Comparison of ENCODE assay signal across 8 cellular contexts in the genomic region with DNA sequence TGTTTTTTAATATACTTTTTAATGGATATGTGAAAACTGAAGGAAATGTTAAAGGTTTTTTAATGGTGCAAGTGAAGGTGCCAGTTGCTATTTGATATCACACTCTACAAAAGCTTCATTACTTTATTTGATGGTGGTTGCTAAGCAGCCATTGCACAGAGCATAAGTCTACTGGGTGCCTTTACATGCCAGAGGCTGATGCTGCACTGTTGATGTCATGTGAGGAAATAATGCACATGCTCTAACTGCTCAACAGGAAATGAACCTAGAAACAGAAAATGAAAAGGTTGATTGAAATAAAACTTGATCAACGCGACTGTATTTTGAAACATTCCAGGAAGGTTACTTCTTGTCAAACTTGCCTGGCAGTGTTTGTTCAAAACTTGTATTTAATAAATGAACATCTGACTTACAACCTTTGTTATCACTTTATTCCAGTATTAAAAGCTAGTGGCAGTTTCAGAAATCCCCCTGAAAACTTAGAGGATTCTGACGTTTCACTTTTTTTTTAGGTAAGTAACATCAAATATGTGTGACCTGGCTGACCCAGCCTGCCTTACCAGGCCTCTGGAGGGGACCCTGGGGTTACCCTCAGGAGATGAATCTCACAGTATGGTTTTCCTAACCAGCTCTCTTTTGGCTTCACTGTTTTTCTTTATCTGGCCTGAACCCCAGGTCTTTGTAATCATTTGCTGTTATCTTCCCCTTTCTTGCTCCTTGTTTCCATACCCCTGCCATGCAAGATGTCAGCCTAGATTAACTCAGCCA. TPM values are rescaled to one million over a fixed set of nuclear protein-coding genes. Genes with fewer than 3 reads are reported as not detected.
A peak's percentile ranks its signal among the peaks of the same experiment; 100 is the strongest.
DNase-seq lines count a peak whose midpoint lies in the region; ATAC-seq and TF ChIP-seq lines count a peak whose summit lies in the region.

No MANE protein-coding gene starts in this region.

- H3K4me3 ChIP-seq in PC-3 (ENCODE audit: low read length): no peak overlapping the region

- H3K27me3 Mint-ChIP-seq in activated CD4-positive, alpha-beta T cell treated with anti-CD3 and anti-CD28 coated beads, Interleukin-2, amount 10 ng/mL, durations not matched to agents 7 days and 5 days: no peaks in the 10 kb centered on the region

- H3K9me3 ChIP-seq in PC-3 (ENCODE audit: low read length): no peaks in the 10 kb centered on the region

- H3K4me2 ChIP-seq in PC-3 (ENCODE audit: low read length): no peak overlapping the region

- intact Hi-C loops in sciatic nerve (cut with DNase I): loop anchor here (10.0 kb wide), 1 partner anchor 86 kb away; no protein-coding TSS in a partner anchor
- intact Hi-C loops in PC-3 (cut with micrococcal nuclease): no loop called here

- no peak for TF ChIP-seq CTCF in PC-3 (conservative IDR thresholded peaks at IDR 0.05; ENCODE audit: low read depth, low read length)

- H3K36me3 Mint-ChIP-seq in activated CD4-positive, alpha-beta T cell treated with anti-CD3 and anti-CD28 coated beads, Interleukin-2, amount 10 ng/mL, durations not matched to agents 7 days and 5 days (ENCODE audit: low read depth): peaks cover 41% of the 10 kb centered on the region

- peaks cover 14% of the 10 kb centered on the region; the same call in 1 of the 2 replicates for H3K4me1 ChIP-seq in PC-3 (ENCODE audit: insufficient read depth, low read length)

- BruUV-seq in PC-3 (replicated peaks; lab: Mats Ljungman, UMichigan): no TSS peak

- CTCF ChIA-PET in activated CD4-positive, alpha-beta T cell treated with anti-CD3 and anti-CD28 coated beads, Interleukin-2, amount 10 ng/mL, durations not matched to agents 7 days and 5 days (lab: Charles Lee): interaction anchor here (0.6 to 1.1 kb wide), 3 partner anchors 17 to 111 kb away, joined by 3 to 4 read pairs (median 3); no protein-coding TSS in a partner anchor
- CTCF ChIA-PET in PC-3 (lab: Charles Lee): no interaction called here

- no peak overlapping the region for H3K27ac ChIP-seq in PC-3 (ENCODE audit: low read length)

- H3K27ac Mint-ChIP-seq in activated CD4-positive, alpha-beta T cell treated with anti-CD3 and anti-CD28 coated beads, Interleukin-2, amount 10 ng/mL, durations not matched to agents 7 days and 5 days: peak overlapping the region; percentile 99

- peaks cover 31% of the 10 kb centered on the region for H3K79me2 ChIP-seq in PC-3 (ENCODE audit: low read length)

- no peaks in the 10 kb centered on the region for H3K9me3 Mint-ChIP-seq in activated CD4-positive, alpha-beta T cell treated with anti-CD3 and anti-CD28 coated beads, Interleukin-2, amount 10 ng/mL, durations not matched to agents 7 days and 5 days

- H2AFZ ChIP-seq in PC-3 (ENCODE audit: low read length): no peak overlapping the region

- H3K9ac ChIP-seq in PC-3 (ENCODE audit: low read length): no peak overlapping the region

- ATAC-seq in esophagus mucosa: peak; percentile 33
- no peak for ATAC-seq in sciatic nerve
- no peak for ATAC-seq in PC-3

- DNase-seq in activated gamma-delta T cell treated with Interleukin-2 at 50 U/mL for 16 hours: peak; percentile 50
- DNase-seq in activated gamma-delta T cell (lab: John Stamatoyannopoulos, UW): no peak
- peak; percentile 84 for DNase-seq in activated CD4-positive, alpha-beta T cell treated with anti-CD3 and anti-CD28 coated beads, Interleukin-2, amount 10 ng/mL, durations not matched to agents 7 days and 5 days
- DNase-seq in sciatic nerve (ENCODE audit: low spot score): no peak
- DNase-seq in EL: no peak
- DNase-seq in C1 segment of cervical spinal cord (lab: John Stamatoyannopoulos, UW): no peak
- no peak for DNase-seq in PC-3

- POLR2A ChIA-PET in activated CD4-positive, alpha-beta T cell treated with anti-CD3 and anti-CD28 coated beads, Interleukin-2, amount 10 ng/mL, durations not matched to agents 7 days and 5 days (lab: Charles Lee): interaction anchor here (0.6 to 0.9 kb wide), 2 partner anchors 36 to 871 kb away, joined by 3 to 6 read pairs; no protein-coding TSS in a partner anchor
- POLR2A ChIA-PET in PC-3 (lab: Charles Lee; ENCODE audit: unreplicated experiment): no interaction called here

- H3K4me3 Mint-ChIP-seq in activated CD4-positive, alpha-beta T cell treated with anti-CD3 and anti-CD28 coated beads, Interleukin-2, amount 10 ng/mL, durations not matched to agents 7 days and 5 days: peak overlapping the region; percentile 87

- no peaks in the 10 kb centered on the region for H3K9me2 ChIP-seq in PC-3 (replicated peaks; ENCODE audit: low read length)

- H3K27me3 ChIP-seq in PC-3 (ENCODE audit: low read length): no peaks in the 10 kb centered on the region

- H4K20me1 ChIP-seq in PC-3 (ENCODE audit: low read length): peaks cover 8% of the 10 kb centered on the region; the same call in 1 of the 2 replicates

- H3K36me3 ChIP-seq in PC-3 (ENCODE audit: low read depth, low read length): peaks cover 21% of the 10 kb centered on the region; the same call in 1 of the 2 replicates

- peaks cover 69% of the 10 kb centered on the region for H3K4me1 Mint-ChIP-seq in activated CD4-positive, alpha-beta T cell treated with anti-CD3 and anti-CD28 coated beads, Interleukin-2, amount 10 ng/mL, durations not matched to agents 7 days and 5 days

- H3F3A ChIP-seq in PC-3 (ENCODE audit: low read length, unreplicated experiment): peaks cover 3% of the 10 kb centered on the region

RNA-seq across cellular contexts. Expression of gene ATP5MG, which starts 2.4 kb away (rescaled TPM):
- 100 to 1,000 TPM; 195 to 272 TPM for total RNA-seq in activated CD4-positive, alpha-beta T cell treated with anti-CD3 and anti-CD28 coated beads, Interleukin-2, amount 10 ng/mL, durations not matched to agents 7 days and 5 days
- 186 TPM for total RNA-seq in esophagus mucosa
- total RNA-seq in sciatic nerve: 117 TPM
- total RNA-seq in PC-3 (2014; rRNA removed): 256 and 375 TPM in 2 replicates

RNA-seq across cellular contexts. Expression of gene KMT2A, which starts 37.3 kb away (rescaled TPM):
- 100 to 1,000 TPM in 1 of 2 experiments, 10 to 100 TPM in 1; 93.4 to 102 TPM for total RNA-seq in activated CD4-positive, alpha-beta T cell treated with anti-CD3 and anti-CD28 coated beads, Interleukin-2, amount 10 ng/mL, durations not matched to agents 7 days and 5 days
- total RNA-seq in esophagus mucosa: 25.6 TPM
- total RNA-seq in sciatic nerve: 132 TPM
- total RNA-seq in PC-3 (2014; rRNA removed): 35.3 and 38.2 TPM in 2 replicates

RNA-seq across cellular contexts. Expression of gene UBE4A, which starts 39.6 kb away (rescaled TPM):
- 10 to 100 TPM; 42.6 to 49.1 TPM for total RNA-seq in activated CD4-positive, alpha-beta T cell treated with anti-CD3 and anti-CD28 coated beads, Interleukin-2, amount 10 ng/mL, durations not matched to agents 7 days and 5 days
- 23.6 TPM for total RNA-seq in esophagus mucosa
- total RNA-seq in sciatic nerve: 40.8 TPM
- 51.7 and 56.4 TPM in 2 replicates for total RNA-seq in PC-3 (2014; rRNA removed)

RNA-seq across cellular contexts. Expression of gene CD3G, which starts 54.8 kb away (rescaled TPM):
- 100 to 1,000 TPM; 264 to 268 TPM for total RNA-seq in activated CD4-positive, alpha-beta T cell treated with anti-CD3 and anti-CD28 coated beads, Interleukin-2, amount 10 ng/mL, durations not matched to agents 7 days and 5 days
- total RNA-seq in esophagus mucosa (0.76 TPM), sciatic nerve (1.2 TPM), PC-3 (2014; rRNA removed) (not detected in 2 replicates)

RNA-seq across cellular contexts. Expression of gene CD3D, which starts 56.5 kb away (rescaled TPM):
- total RNA-seq in activated CD4-positive, alpha-beta T cell treated with anti-CD3 and anti-CD28 coated beads, Interleukin-2, amount 10 ng/mL, durations not matched to agents 7 days and 5 days: 100 to 1,000 TPM; 489 to 557 TPM
- total RNA-seq in esophagus mucosa (4.0 TPM), sciatic nerve (3.8 TPM), PC-3 (2014; rRNA removed) (not detected in 2 replicates)

Comparison
In these comparisons a context has a peak if more than half of its experiments do, and no peak if none do; other contexts are left out.
1. DNase-seq: peak in activated gamma-delta T cell treated with Interleukin-2 at 50 U/mL for 16 hours (single experiment) and activated CD4-positive, alpha-beta T cell treated with anti-CD3 and anti-CD28 coated beads, Interleukin-2, amount 10 ng/mL, durations not matched to agents 7 days and 5 days (single experiment); none in activated gamma-delta T cell (single experiment), sciatic nerve (single experiment), EL (single experiment), C1 segment of cervical spinal cord (0 of 14) and PC-3 (single experiment).